7 cellular contexts compared by ENCODE assay signal in the genomic region with DNA sequence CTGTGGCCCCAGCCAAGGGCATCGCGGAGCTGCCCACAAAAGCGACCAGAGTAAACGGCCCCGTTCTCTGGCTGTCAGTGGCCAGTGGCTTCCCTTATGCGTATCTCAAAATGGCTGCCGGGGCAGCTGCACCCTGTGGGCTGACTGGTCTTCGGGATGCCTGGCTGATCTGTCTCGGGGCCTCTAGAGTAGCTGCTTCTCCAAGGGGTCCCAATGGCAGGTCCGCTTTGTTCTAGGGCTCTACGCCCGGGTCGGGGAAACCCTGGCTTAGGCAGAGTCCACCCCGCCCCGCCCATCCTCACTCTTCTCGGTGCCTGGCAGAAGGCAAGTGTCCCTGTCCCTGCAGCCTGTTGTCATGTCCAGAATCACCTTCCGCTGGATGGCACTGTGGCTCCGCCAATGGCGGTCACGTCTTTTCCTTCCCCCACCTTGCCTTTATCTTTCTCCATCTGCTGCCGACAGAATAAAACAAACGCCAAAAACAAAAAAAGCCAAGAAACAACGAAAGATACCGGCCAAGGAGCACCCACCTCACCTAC. TPM values are rescaled to one million over a fixed set of nuclear protein-coding genes. Genes with fewer than 3 reads are reported as not detected.
DNase-seq lines count a peak whose midpoint lies in the region; ATAC-seq, FAIRE-seq and TF ChIP-seq lines count a peak whose summit lies in the region.
"Not testable (repeated sequence)": the region's sequence is repeated elsewhere in the genome, so short reads cannot be mapped to it uniquely, and the experiment has no call there.

No MANE protein-coding gene starts in this region.

- not testable (repeated sequence) for H3K27me3 ChIP-seq in pancreas

- H3K4me3 ChIP-seq in pancreas = not testable (repeated sequence)

- H3K27ac ChIP-seq in pancreas = not testable (repeated sequence)

- not testable (repeated sequence) for H3K9me3 ChIP-seq in pancreas

- not testable (repeated sequence) for H3K36me3 ChIP-seq in pancreas

- peak; percentile 40 for FAIRE-seq in frontal cortex (lab: Jason Lieb, UNC)
- FAIRE-seq in pancreas (lab: Jason Lieb, UNC) = not testable (repeated sequence)

- TF ChIP-seq CTCF in pancreas (IDR thresholded peaks at IDR 0.05) = not testable (repeated sequence)

- WGBS in pancreas, 2 donors = no CpG with 5 or more reads among the region's 24 CpGs

- ATAC-seq in GM18870 (IDR thresholded peaks at IDR 0.05; ENCODE audit: unreplicated experiment) (peak; percentile 33), GM19438 (IDR thresholded peaks at IDR 0.05; ENCODE audit: low read depth, unreplicated experiment) (peak; percentile 28), GM21723 (IDR thresholded peaks at IDR 0.05; ENCODE audit: unreplicated experiment) (peak; percentile 42), HG02943 (IDR thresholded peaks at IDR 0.05; ENCODE audit: low read depth, unreplicated experiment) (peak; percentile 41), HG03354 (IDR thresholded peaks at IDR 0.05; ENCODE audit: poor library complexity, severe bottlenecking, unreplicated experiment) (peak; percentile 38), pancreas (peak; percentile 74 to 78 (median 74))

- not testable (repeated sequence) for H3K4me1 ChIP-seq in pancreas

- DNase-seq in frontal cortex (ENCODE audit: low spot score in 2 of 2); pancreas: not testable (repeated sequence)

- intact Hi-C loops in pancreas (cut with DNase I) = not testable (repeated sequence)

RNA-seq across cellular contexts. Expression of gene NBDY, which starts 44.5 kb away (rescaled TPM):
- 8.6 TPM for total RNA-seq in frontal cortex
- 10 to 100 TPM in 2 of 6 donors, 1 to 10 TPM in 4; 7.0 to 22.8 (median 9.1) TPM for total RNA-seq in pancreas
- polyA plus RNA-seq in pancreas = 10 to 100 TPM in 1 of 2 donors, 1 to 10 TPM in 1; 7.9 to 19.9 TPM
